Comparison of ENCODE assay signal across 1 cellular context in genomic region chr15:89812126-89812846, GRCh38.
TF ChIP-seq lines count a peak whose summit lies in the region.

No MANE protein-coding gene starts in this region.

TF ChIP-seq in SK-N-SH treated with all-trans-retinoic acid at 6 μM for 48 hours, 23 proteins besides CTCF, POLR2A, EP300 and RAD21 (continued from another document):
- TF ChIP-seq POU6F1 (CRISPR knock-in tag; IDR thresholded peaks at IDR 0.05; ENCODE audit: borderline replicate concordance, low read depth) (no peak), OSR1 (CRISPR knock-in tag; IDR thresholded peaks at IDR 0.05) (no peak), PPARA (CRISPR knock-in tag; IDR thresholded peaks at IDR 0.05; ENCODE audit: borderline replicate concordance) (no peak), ISL1 (CRISPR knock-in tag; IDR thresholded peaks at IDR 0.05) (no peak), GLIS3 (CRISPR knock-in tag; IDR thresholded peaks at IDR 0.05) (no peak), CREB5 (CRISPR knock-in tag; IDR thresholded peaks at IDR 0.05; ENCODE audit: low read depth) (no peak), ZFP30 (CRISPR knock-in tag; IDR thresholded peaks at IDR 0.05) (no peak), ESRRG (CRISPR knock-in tag; IDR thresholded peaks at IDR 0.05) (no peak), SNAI2 (CRISPR knock-in tag; IDR thresholded peaks at IDR 0.05) (no peak), RARB (CRISPR knock-in tag; IDR thresholded peaks at IDR 0.05) (no peak)
